Comparison of ENCODE assay signal across 1 cellular context in genomic region chr4:98467627-98468072, GRCh38.
A peak's percentile ranks its signal among the peaks of the same experiment; 100 is the strongest.
TF ChIP-seq lines count a peak whose summit lies in the region.

No MANE protein-coding gene starts in this region.

TF ChIP-seq in H1, 55 proteins besides CTCF, POLR2A, EP300 and RAD21:
- TF ChIP-seq ASH2L (IDR thresholded peaks at IDR 0.05; ENCODE audit: low read length), result peak; percentile 56
- 0 out of 2 replicates have a peak, but pooled peaks have one; percentile 5 for TF ChIP-seq TCF12 (IDR thresholded peaks at IDR 0.05; ENCODE audit: low read depth, low read length)
- TF ChIP-seq SIN3A (conservative IDR thresholded peaks at IDR 0.05 in 1 of 2, IDR thresholded peaks at IDR 0.05 in 1 of 2; ENCODE audit: low read depth in 1 of 2, low read length in 2 of 2), result no peak
TF ChIP-seq in H1: peak in this region for 2.
